In the genomic region with DNA sequence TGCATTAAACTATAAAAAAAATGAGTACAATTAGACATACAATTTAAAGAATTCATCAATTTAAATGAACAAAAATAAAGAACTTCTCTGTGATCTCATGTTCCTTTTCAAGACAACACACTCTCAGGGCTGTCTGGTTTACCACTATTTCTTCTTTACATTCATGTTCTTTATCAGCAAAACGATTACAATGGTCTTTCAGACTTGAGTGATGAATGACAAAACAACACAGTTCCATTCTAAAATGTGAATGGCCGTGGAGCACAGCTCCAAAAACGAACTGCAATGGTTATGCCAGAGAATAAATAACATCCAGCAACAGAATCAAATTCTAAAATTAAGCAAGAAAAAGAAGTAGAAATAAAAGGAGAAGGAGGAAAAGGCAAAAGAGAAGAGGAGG, we compare ENCODE assay signal across 25 cellular contexts.
"Had no signal": no experiment of that assay in that cellular context is flagged by ENCODE, and none has a peak within 500 bp of the region (broad histone marks: within the 10 kb centered on the region; RNA-seq: fewer than 3 reads in every experiment).

No MANE protein-coding gene starts in this region.

- H3K4me3 ChIP-seq: breast epithelium, esophagus muscularis mucosa, left ventricle myocardium inferior, right lobe of liver, testis, transverse colon had no signal

- H3K36me3 ChIP-seq: breast epithelium, esophagus muscularis mucosa, left ventricle myocardium inferior, right lobe of liver, transverse colon had no signal

- H3K4me3 Mint-ChIP-seq: activated CD4-positive, alpha-beta memory T cell treated with anti-CD3 and anti-CD28 coated beads for 36 hours; activated CD4-positive, alpha-beta T cell treated with anti-CD3 and anti-CD28 coated beads, Interleukin-2, amount 10 ng/mL, durations not matched to agents 24 days and 14 days; activated naive CD8-positive, alpha-beta T cell treated with anti-CD3 and anti-CD28 coated beads, Interleukin-2, amount 50 U/mL, for 24 hours; activated T-cell treated with anti-CD3 and anti-CD28 coated beads, Interleukin-2, amount 50 U/mL, for 24 hours; central memory CD8-positive, alpha-beta T cell; dendritic cell treated with granulocyte-macrophage colony-stimulating factor and Interleukin-4, amounts not matched to agents 40 ng/mL and 50 ng/mL, for 4 days; mesothelial cell of epicardium; naive B cell; T-helper 1 cell treated with Interleukin-12 subunit alpha and Interleukin-12 subunit beta and Interleukin-4 antibody, amounts not matched to agents 30 μg/mL and 1 μg/mL, for 36 hours had no signal

- H3K27ac ChIP-seq: breast epithelium, esophagus muscularis mucosa, foreskin keratinocyte, left ventricle myocardium inferior, right lobe of liver, testis, transverse colon, VCaP had no signal

- H3K9me3 ChIP-seq: breast epithelium, esophagus muscularis mucosa, left ventricle myocardium inferior, right lobe of liver, testis, transverse colon had no signal

- ATAC-seq: activated naive CD8-positive, alpha-beta T cell treated with anti-CD3 and anti-CD28 coated beads, Interleukin-2, amount 50 U/mL, for 24 hours; foreskin keratinocyte; right lobe of liver had no signal

- DNase-seq: activated CD4-positive, alpha-beta memory T cell treated with anti-CD3 and anti-CD28 coated beads for 36 hours; activated CD4-positive, alpha-beta T cell treated with anti-CD3 and anti-CD28 coated beads, Interleukin-2, amount 10 ng/mL, durations not matched to agents 24 days and 14 days; activated CD8-positive, alpha-beta memory T cell treated with anti-CD3 and anti-CD28 coated beads, Interleukin-2, amount 50 U/mL, for 48 hours; activated gamma-delta T cell treated with Interleukin-2 at 50 U/mL for 16 hours; activated naive CD4-positive, alpha-beta T cell treated with anti-CD3 and anti-CD28 coated beads, Interleukin-2, amount 50 U/mL, for 16 hours; activated naive CD8-positive, alpha-beta T cell treated with anti-CD3 and anti-CD28 coated beads, Interleukin-2, amount 50 U/mL, for 24 hours; activated T-cell treated with anti-CD3 and anti-CD28 coated beads, Interleukin-2, amount 50 U/mL, for 24 hours; amygdala; foreskin keratinocyte; left ventricle myocardium inferior; naive B cell; right lobe of liver; stimulated activated CD4-positive, alpha-beta T cell treated with anti-CD3 and anti-CD28 coated beads, Interleukin-2, amount 100 ng/mL, for 48 hours; stimulated activated naive CD4-positive, alpha-beta T cell treated with Interleukin-2 at 50 U/mL for 16 hours; SW 1271; T-helper 9 cell; testis; transverse colon had no signal

- H3K27ac Mint-ChIP-seq: activated CD4-positive, alpha-beta memory T cell treated with anti-CD3 and anti-CD28 coated beads for 36 hours; activated CD4-positive, alpha-beta T cell treated with anti-CD3 and anti-CD28 coated beads, Interleukin-2, amount 10 ng/mL, durations not matched to agents 24 days and 14 days; activated naive CD8-positive, alpha-beta T cell treated with anti-CD3 and anti-CD28 coated beads, Interleukin-2, amount 50 U/mL, for 24 hours; activated T-cell treated with anti-CD3 and anti-CD28 coated beads, Interleukin-2, amount 50 U/mL, for 24 hours; dendritic cell treated with granulocyte-macrophage colony-stimulating factor and Interleukin-4, amounts not matched to agents 40 ng/mL and 50 ng/mL, for 4 days; mesothelial cell of epicardium; naive B cell; T-helper 1 cell treated with Interleukin-12 subunit alpha and Interleukin-12 subunit beta and Interleukin-4 antibody, amounts not matched to agents 30 μg/mL and 1 μg/mL, for 36 hours had no signal

- H3K4me1 ChIP-seq: breast epithelium, foreskin keratinocyte, right lobe of liver, testis, transverse colon had no signal

- H3K36me3 Mint-ChIP-seq: activated CD4-positive, alpha-beta memory T cell treated with anti-CD3 and anti-CD28 coated beads for 36 hours; mesothelial cell of epicardium; naive B cell had no signal

- H3K27me3 ChIP-seq: breast epithelium, esophagus muscularis mucosa, foreskin keratinocyte, right lobe of liver, testis had no signal

- H3K9me3 Mint-ChIP-seq: activated CD4-positive, alpha-beta memory T cell treated with anti-CD3 and anti-CD28 coated beads for 36 hours; activated CD4-positive, alpha-beta T cell treated with anti-CD3 and anti-CD28 coated beads, Interleukin-2, amount 10 ng/mL, durations not matched to agents 24 days and 14 days; activated naive CD8-positive, alpha-beta T cell treated with anti-CD3 and anti-CD28 coated beads, Interleukin-2, amount 50 U/mL, for 24 hours; activated T-cell treated with anti-CD3 and anti-CD28 coated beads, Interleukin-2, amount 50 U/mL, for 24 hours; central memory CD8-positive, alpha-beta T cell; dendritic cell treated with granulocyte-macrophage colony-stimulating factor and Interleukin-4, amounts not matched to agents 40 ng/mL and 50 ng/mL, for 4 days; mesothelial cell of epicardium; T-helper 1 cell treated with Interleukin-12 subunit alpha and Interleukin-12 subunit beta and Interleukin-4 antibody, amounts not matched to agents 30 μg/mL and 1 μg/mL, for 36 hours had no signal

- H3K4me1 Mint-ChIP-seq: activated CD4-positive, alpha-beta T cell treated with anti-CD3 and anti-CD28 coated beads, Interleukin-2, amount 10 ng/mL, durations not matched to agents 24 days and 14 days; activated naive CD8-positive, alpha-beta T cell treated with anti-CD3 and anti-CD28 coated beads, Interleukin-2, amount 50 U/mL, for 24 hours; central memory CD8-positive, alpha-beta T cell had no signal
